In genomic region chr10:6490594-6490993, GRCh38 we compare ENCODE assay signal across 25 cellular contexts.
DNase-seq lines count a peak whose midpoint lies in the region; ATAC-seq, FAIRE-seq and TF ChIP-seq lines count a peak whose summit lies in the region.
"Had no signal": no experiment of that assay in that cellular context is flagged by ENCODE, and none has a peak within 500 bp of the region (broad histone marks: within the 10 kb centered on the region; RNA-seq: fewer than 3 reads in every experiment).

No MANE protein-coding gene starts in this region.

- no TSS peak for BruUV-seq in GM12878 (replicated peaks; lab: Mats Ljungman, UMichigan)

- no peaks in the 10 kb centered on the region for H3K9me3 Mint-ChIP-seq in activated naive CD4-positive, alpha-beta T cell treated with anti-CD3 and anti-CD28 coated beads for 36 hours
- H3K9me3 Mint-ChIP-seq in activated naive CD4-positive, alpha-beta T cell treated with anti-CD3 and anti-CD28 coated beads, Interleukin-2, amount 10 ng/mL, durations not matched to agents 7 days and 5 days = no peaks in the 10 kb centered on the region
- no peaks in the 10 kb centered on the region for H3K9me3 Mint-ChIP-seq in CD8-positive, alpha-beta T cell

- no peaks in the 10 kb centered on the region for H3K27me3 ChIP-seq in CD8-positive, alpha-beta T cell (ENCODE audit: insufficient read depth, low read length)
- no peaks in the 10 kb centered on the region; a peak in 2 of 4 replicates for H3K27me3 ChIP-seq in GM12878 (replicated peaks in 1 of 2; ENCODE audit: control insufficient read depth in 2 of 2, insufficient read depth in 2 of 2, low read length in 1 of 2)
- no peaks in the 10 kb centered on the region for H3K27me3 ChIP-seq in osteoblast (ENCODE audit: insufficient read depth, low read length)

- H3K27ac ChIP-seq in CD8-positive, alpha-beta T cell (ENCODE audit: low read depth, low read length) = no peak overlapping the region
- H3K27ac ChIP-seq in KOPT-K1 (ENCODE audit: low read depth, low read length, poor library complexity, severe bottlenecking) = peak overlapping the region; percentile 48
- no peak overlapping the region for H3K27ac ChIP-seq in GM12878 (ENCODE audit: control insufficient read depth, insufficient read depth)
- no peak overlapping the region for H3K27ac ChIP-seq in osteoblast (ENCODE audit: low read depth, low read length)
- H3K27ac ChIP-seq: GM23248, HL-60, PC-9, RWPE1 had no signal

- intact Hi-C loops in activated naive CD4-positive, alpha-beta T cell treated with anti-CD3 and anti-CD28 coated beads for 36 hours (cut with micrococcal nuclease) = loop anchor here (5.0 kb wide), 1 partner anchor 438 kb away; no protein-coding TSS in a partner anchor
- intact Hi-C loops in CD8-positive, alpha-beta T cell (cut with DNase I, micrococcal nuclease) = loop anchor here in 1 of 2 experiments (5.0 to 10.0 kb wide), 2 partner anchors 112 to 216 kb away; no protein-coding TSS in a partner anchor
- intact Hi-C loops in GM12878 (cut with micrococcal nuclease; ENCODE audit: unreplicated experiment) = no loop called here

- SMC1A ChIA-PET in GM12878 (lab: Charles Lee; ENCODE audit: uncharacterized antibody, unreplicated experiment) = interaction anchor here (0.5 to 9.8 kb wide), 12 partner anchors 8 to 112 kb away, joined by 3 to 92 read pairs (median 6); no protein-coding TSS in a partner anchor

- no peak for TF ChIP-seq EP300 in GM12878 (IDR thresholded peaks at IDR 0.05; ENCODE audit: borderline replicate concordance in 1 of 2, control insufficient read depth in 1 of 2, low read depth in 2 of 2, low read length in 2 of 2)

- no peak overlapping the region for H3K4me3 Mint-ChIP-seq in activated naive CD4-positive, alpha-beta T cell treated with anti-CD3 and anti-CD28 coated beads for 36 hours
- H3K4me3 Mint-ChIP-seq in activated naive CD4-positive, alpha-beta T cell treated with anti-CD3 and anti-CD28 coated beads, Interleukin-2, amount 10 ng/mL, durations not matched to agents 7 days and 5 days = no peak overlapping the region
- no peak overlapping the region for H3K4me3 Mint-ChIP-seq in CD8-positive, alpha-beta T cell

- ATAC-seq in CD8-positive, alpha-beta T cell = no peak
- 0 out of 3 replicates have a peak, but pooled peaks have one; percentile 5 for ATAC-seq in GM12878

- no peaks in the 10 kb centered on the region for H3K27me3 Mint-ChIP-seq in activated naive CD4-positive, alpha-beta T cell treated with anti-CD3 and anti-CD28 coated beads for 36 hours (ENCODE audit: low read depth)
- H3K27me3 Mint-ChIP-seq in activated naive CD4-positive, alpha-beta T cell treated with anti-CD3 and anti-CD28 coated beads, Interleukin-2, amount 10 ng/mL, durations not matched to agents 7 days and 5 days = no peaks in the 10 kb centered on the region
- no peaks in the 10 kb centered on the region for H3K27me3 Mint-ChIP-seq in CD8-positive, alpha-beta T cell (ENCODE audit: low read depth)

- no peak for TF ChIP-seq POLR2A in GM12878 (IDR thresholded peaks at IDR 0.05; ENCODE audit: low read depth, low read length)

- POLR2A ChIA-PET in CD8-positive, alpha-beta T cell (lab: Charles Lee) = interaction anchor here (0.6 to 3.7 kb wide), 2 partner anchors 17 to 206 kb away, joined by 3 to 15 read pairs; no protein-coding TSS in a partner anchor
- POLR2A ChIA-PET in GM12878 (lab: Charles Lee) = interaction anchor here (0.6 to 1.9 kb wide), 3 partner anchors 13 to 167 kb away, joined by 3 to 6 read pairs (median 6); no protein-coding TSS in a partner anchor

- H4K20me1 ChIP-seq in GM12878 (ENCODE audit: control insufficient read depth, insufficient read depth) (no peaks in the 10 kb centered on the region; the same call in 1 of the 2 replicates), osteoblast (ENCODE audit: insufficient read depth, low read length) (no peaks in the 10 kb centered on the region)

- peaks cover 52% of the 10 kb centered on the region for H3K36me3 ChIP-seq in CD8-positive, alpha-beta T cell (ENCODE audit: insufficient read depth, low read length)
- H3K36me3 ChIP-seq in KOPT-K1 (ENCODE audit: insufficient read depth, low read length) = peaks cover 83% of the 10 kb centered on the region
- no peaks in the 10 kb centered on the region for H3K36me3 ChIP-seq in GM12878 (ENCODE audit: control insufficient read depth in 2 of 2, insufficient read depth in 2 of 2, low read length in 1 of 2)
- H3K36me3 ChIP-seq in osteoblast (ENCODE audit: insufficient read depth, low read length) = no peaks in the 10 kb centered on the region
- H3K36me3 ChIP-seq: HAP-1 had no signal

- H3K4me1 ChIP-seq in CD8-positive, alpha-beta T cell (ENCODE audit: insufficient read depth, low read length) = peaks cover 45% of the 10 kb centered on the region
- H3K4me1 ChIP-seq in GM12878 (ENCODE audit: control insufficient read depth, insufficient read depth, low read length) (no peaks in the 10 kb centered on the region), osteoblast (ENCODE audit: insufficient read depth, low read length) (no peaks in the 10 kb centered on the region)
- H3K4me1 ChIP-seq: HAP-1 had no signal

- RAD21 ChIA-PET in GM12878 (lab: Charles Lee; ENCODE audit: unreplicated experiment) = interaction anchor here (0.8 to 5.9 kb wide), 8 partner anchors 13 to 73 kb away, joined by 4 to 40 read pairs (median 6); no protein-coding TSS in a partner anchor

- no peak for DNase-seq in activated naive CD4-positive, alpha-beta T cell treated with anti-CD3 and anti-CD28 coated beads for 36 hours
- DNase-seq in activated naive CD4-positive, alpha-beta T cell treated with anti-CD3 and anti-CD28 coated beads, Interleukin-2, amount 10 ng/mL, durations not matched to agents 7 days and 5 days = no peak
- DNase-seq in CD8-positive, alpha-beta T cell = no peak
- no peak for DNase-seq in GM12878 (ENCODE audit: low read depth, low spot score)
- DNase-seq in stimulated activated CD4-positive, alpha-beta T cell treated with anti-CD3 and anti-CD28 coated beads, Interleukin-2, amount 100 ng/mL, for 48 hours = no peak
- no peak for DNase-seq in osteoblast (ENCODE audit: insufficient read length, low spot score, missing footprints)
- no peak for DNase-seq in activated gamma-delta T cell (lab: John Stamatoyannopoulos, UW)
- DNase-seq: ACHN, C1 segment of cervical spinal cord, DMS153, EL, GM23248, Karpas-422, NCI-H1092, NCI-H1436 treated with DMSO at 0.1 percent for 48 hours, NCI-H2029, NCI-H345, NCI-H524 treated with DMSO at 0.1 percent for 48 hours, PC-9 had no signal

- no peaks in the 10 kb centered on the region for H3K9me3 ChIP-seq in CD8-positive, alpha-beta T cell (ENCODE audit: low read length)
- H3K9me3 ChIP-seq in KOPT-K1 (ENCODE audit: insufficient read depth, low read length, poor library complexity, severe bottlenecking) (no peaks in the 10 kb centered on the region), GM12878 (replicated peaks; ENCODE audit: control insufficient read depth, insufficient read depth, low read length) (no peaks in the 10 kb centered on the region), osteoblast (ENCODE audit: low read depth, low read length) (no peaks in the 10 kb centered on the region)
- H3K9me3 ChIP-seq: HAP-1 had no signal

- H3K4me2 ChIP-seq in GM12878 (ENCODE audit: control insufficient read depth, insufficient read depth) = no peak overlapping the region
- H3K4me2 ChIP-seq in osteoblast (ENCODE audit: insufficient read depth, low read length) = no peak overlapping the region
- H3K4me2 ChIP-seq: PC-9 had no signal

- no peak overlapping the region for H3K9ac ChIP-seq in GM12878 (ENCODE audit: control insufficient read depth, insufficient read depth, low read length)
- H3K9ac ChIP-seq: GM23248 had no signal

- 11% methylated on average over 4 of the region's 4 CpGs for WGBS in GM12878 (ENCODE audit: insufficient coverage, insufficient replicate concordance, low lambda C conversion rate, missing lambda C conversion rate)

- H3K36me3 Mint-ChIP-seq in activated naive CD4-positive, alpha-beta T cell treated with anti-CD3 and anti-CD28 coated beads for 36 hours (ENCODE audit: low read depth) = peaks cover 53% of the 10 kb centered on the region
- peaks cover 56% of the 10 kb centered on the region for H3K36me3 Mint-ChIP-seq in activated naive CD4-positive, alpha-beta T cell treated with anti-CD3 and anti-CD28 coated beads, Interleukin-2, amount 10 ng/mL, durations not matched to agents 7 days and 5 days
- peaks cover 44% of the 10 kb centered on the region for H3K36me3 Mint-ChIP-seq in CD8-positive, alpha-beta T cell

- TF ChIP-seq CTCF in CD8-positive, alpha-beta T cell (IDR thresholded peaks at IDR 0.05) = no peak
- TF ChIP-seq CTCF in GM12878 (IDR thresholded peaks at IDR 0.05 in 2 of 3, conservative IDR thresholded peaks at IDR 0.05 in 1 of 3; ENCODE audit: control insufficient read depth in 2 of 3, extremely low read depth in 1 of 3, insufficient read depth in 1 of 3, low read depth in 3 of 3, low read length in 3 of 3) (no peak), osteoblast (IDR thresholded peaks at IDR 0.05; ENCODE audit: extremely low read depth, low read depth, low read length) (no peak)

- CTCF ChIA-PET in activated naive CD4-positive, alpha-beta T cell treated with anti-CD3 and anti-CD28 coated beads for 36 hours (lab: Charles Lee) = interaction anchor here (0.9 kb wide), 1 partner anchor 24 kb away, joined by 3 read pairs; no protein-coding TSS in a partner anchor
- CTCF ChIA-PET in activated naive CD4-positive, alpha-beta T cell treated with anti-CD3 and anti-CD28 coated beads, Interleukin-2, amount 10 ng/mL, durations not matched to agents 7 days and 5 days (lab: Charles Lee) = interaction anchor here (1.1 kb wide), 1 partner anchor 10 kb away, joined by 3 read pairs; no protein-coding TSS in a partner anchor
- CTCF ChIA-PET in CD8-positive, alpha-beta T cell (lab: Charles Lee) = interaction anchor here (0.5 to 1.5 kb wide), 3 partner anchors 52 to 399 kb away, joined by 3 to 4 read pairs (median 3); no protein-coding TSS in a partner anchor
- CTCF ChIA-PET in GM12878 (lab: Yijun Ruan, JAX) = interaction anchor here (0.6 to 2.6 kb wide), 6 partner anchors 10 to 219 kb away, joined by 3 to 17 read pairs (median 3); no protein-coding TSS in a partner anchor

- in situ Hi-C loops in GM12878 (cut with MboI) = no loop called here

- TF ChIP-seq RAD21 in GM12878 (IDR thresholded peaks at IDR 0.05; ENCODE audit: insufficient read depth, low read depth, low read length) = no peak

- H2AFZ ChIP-seq in GM12878 (ENCODE audit: control insufficient read depth, low read depth, low read length) = no peak overlapping the region
- H2AFZ ChIP-seq in osteoblast (ENCODE audit: low read length) = no peak overlapping the region
- H2AFZ ChIP-seq: GM23248, PC-9 had no signal

- H3K79me2 ChIP-seq in GM12878 (ENCODE audit: control insufficient read depth, insufficient read depth, low read length) (no peaks in the 10 kb centered on the region), osteoblast (ENCODE audit: insufficient read depth, low read length) (no peaks in the 10 kb centered on the region)

- peak overlapping the region; percentile 22 for H3K27ac Mint-ChIP-seq in activated naive CD4-positive, alpha-beta T cell treated with anti-CD3 and anti-CD28 coated beads for 36 hours
- no peak overlapping the region for H3K27ac Mint-ChIP-seq in activated naive CD4-positive, alpha-beta T cell treated with anti-CD3 and anti-CD28 coated beads, Interleukin-2, amount 10 ng/mL, durations not matched to agents 7 days and 5 days
- peak overlapping the region; percentile 96 for H3K27ac Mint-ChIP-seq in CD8-positive, alpha-beta T cell

- peaks cover 36% of the 10 kb centered on the region for H3K4me1 Mint-ChIP-seq in activated naive CD4-positive, alpha-beta T cell treated with anti-CD3 and anti-CD28 coated beads for 36 hours (ENCODE audit: low read depth)
- H3K4me1 Mint-ChIP-seq in activated naive CD4-positive, alpha-beta T cell treated with anti-CD3 and anti-CD28 coated beads, Interleukin-2, amount 10 ng/mL, durations not matched to agents 7 days and 5 days = peaks cover 42% of the 10 kb centered on the region
- peaks cover 30% of the 10 kb centered on the region for H3K4me1 Mint-ChIP-seq in CD8-positive, alpha-beta T cell (ENCODE audit: low read depth)

- no peak for FAIRE-seq in GM12878 (lab: Jason Lieb, UNC)
- FAIRE-seq: GM12891, GM19239 had no signal

- no peak overlapping the region for H3K4me3 ChIP-seq in CD8-positive, alpha-beta T cell (ENCODE audit: low read depth, low read length)
- H3K4me3 ChIP-seq in GM12878 (no peak overlapping the region), osteoblast (ENCODE audit: insufficient read depth, low read length) (no peak overlapping the region)
- H3K4me3 ChIP-seq: GM23248, HAP-1, PC-9 had no signal
